In the genomic region with DNA sequence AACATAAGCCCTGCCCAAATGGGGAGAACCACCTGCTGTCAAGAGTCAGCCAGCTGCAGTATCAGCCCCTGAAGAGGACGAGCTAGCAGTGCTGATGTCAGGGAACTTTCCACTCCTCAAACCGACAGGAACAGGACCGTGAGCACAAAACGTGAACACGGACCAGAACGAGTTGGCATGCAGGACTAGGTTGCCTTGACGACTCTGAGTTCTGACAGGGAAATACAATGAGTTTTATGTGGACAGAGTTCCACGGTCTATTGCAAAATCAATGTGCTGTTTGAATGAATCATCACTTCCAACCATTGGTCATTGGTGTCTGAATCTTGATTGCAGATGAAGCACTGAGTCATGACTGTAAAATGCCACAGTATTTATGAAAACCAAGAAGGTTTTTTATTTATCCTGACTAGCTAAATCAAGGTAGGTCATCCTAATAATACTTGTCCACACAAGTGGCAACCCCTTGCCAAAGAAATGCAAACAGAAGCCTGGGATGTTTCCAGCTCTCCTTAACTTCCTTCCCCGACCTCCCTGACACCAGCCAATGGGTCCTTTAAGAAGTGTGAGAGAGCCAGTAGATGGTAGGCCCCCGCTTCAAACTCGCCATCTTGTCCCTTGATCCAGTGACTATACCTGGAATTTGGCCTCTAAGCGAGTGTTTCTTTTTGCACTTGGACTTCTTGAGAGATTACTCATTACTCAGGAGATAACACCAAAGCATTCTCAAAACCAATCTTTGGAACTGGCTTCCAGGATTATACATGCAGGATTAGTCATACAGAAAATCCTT, we compare ENCODE assay signal across 8 cellular contexts.
DNase-seq lines count a peak whose midpoint lies in the region; ATAC-seq and TF ChIP-seq lines count a peak whose summit lies in the region.

No MANE protein-coding gene starts in this region.

- intact Hi-C loops in activated CD4-positive, alpha-beta memory T cell treated with anti-CD3 and anti-CD28 coated beads for 36 hours (cut with micrococcal nuclease), result loop anchor here (1.0 kb wide), 1 partner anchor 19 kb away; no protein-coding TSS in a partner anchor

- H3K9ac ChIP-seq in rectal smooth muscle tissue (ENCODE audit: low read length), result no peak overlapping the region

- H3K4me3 Mint-ChIP-seq in activated CD4-positive, alpha-beta memory T cell treated with anti-CD3 and anti-CD28 coated beads, Interleukin-2, amount 10 ng/mL, durations not matched to agents 7 days and 5 days, result no peak overlapping the region
- H3K4me3 Mint-ChIP-seq in activated CD4-positive, alpha-beta memory T cell treated with anti-CD3 and anti-CD28 coated beads for 36 hours, result no peak overlapping the region

- no peaks in the 10 kb centered on the region for H3K36me3 Mint-ChIP-seq in activated CD4-positive, alpha-beta memory T cell treated with anti-CD3 and anti-CD28 coated beads, Interleukin-2, amount 10 ng/mL, durations not matched to agents 7 days and 5 days (ENCODE audit: low read depth)
- no peaks in the 10 kb centered on the region for H3K36me3 Mint-ChIP-seq in activated CD4-positive, alpha-beta memory T cell treated with anti-CD3 and anti-CD28 coated beads for 36 hours

- H3K27me3 ChIP-seq in rectal smooth muscle tissue (ENCODE audit: control insufficient read depth, insufficient read depth, low read length), result no peaks in the 10 kb centered on the region

- H3K9me3 Mint-ChIP-seq in activated CD4-positive, alpha-beta memory T cell treated with anti-CD3 and anti-CD28 coated beads, Interleukin-2, amount 10 ng/mL, durations not matched to agents 7 days and 5 days, result no peaks in the 10 kb centered on the region
- no peaks in the 10 kb centered on the region for H3K9me3 Mint-ChIP-seq in activated CD4-positive, alpha-beta memory T cell treated with anti-CD3 and anti-CD28 coated beads for 36 hours

- H3K27ac ChIP-seq in rectal smooth muscle tissue (ENCODE audit: low read depth, low read length), result peak overlapping the region; percentile 55

- H3K4me1 ChIP-seq in rectal smooth muscle tissue (ENCODE audit: control insufficient read depth, insufficient read depth, low read length), result peaks cover 7% of the 10 kb centered on the region

- no peak for TF ChIP-seq CTCF in fibroblast of pulmonary artery (IDR thresholded peaks at IDR 0.05; ENCODE audit: low read length, missing control alignments)

- POLR2A ChIA-PET in activated CD4-positive, alpha-beta memory T cell treated with anti-CD3 and anti-CD28 coated beads, Interleukin-2, amount 10 ng/mL, durations not matched to agents 7 days and 5 days (lab: Charles Lee), result no interaction called here
- POLR2A ChIA-PET in activated CD4-positive, alpha-beta memory T cell treated with anti-CD3 and anti-CD28 coated beads for 36 hours (lab: Charles Lee), result no interaction called here

- H3K4me1 Mint-ChIP-seq in activated CD4-positive, alpha-beta memory T cell treated with anti-CD3 and anti-CD28 coated beads, Interleukin-2, amount 10 ng/mL, durations not matched to agents 7 days and 5 days, result no peaks in the 10 kb centered on the region
- H3K4me1 Mint-ChIP-seq in activated CD4-positive, alpha-beta memory T cell treated with anti-CD3 and anti-CD28 coated beads for 36 hours (ENCODE audit: low read depth), result peaks cover 3% of the 10 kb centered on the region

- DNase-seq in activated CD4-positive, alpha-beta memory T cell treated with anti-CD3 and anti-CD28 coated beads, Interleukin-2, amount 10 ng/mL, durations not matched to agents 7 days and 5 days, result peak; percentile 7
- no peak for DNase-seq in activated CD4-positive, alpha-beta memory T cell treated with anti-CD3 and anti-CD28 coated beads for 36 hours
- DNase-seq in SHP77 treated with DMSO at 0.1 percent for 48 hours (lab: John Stamatoyannopoulos, UW) (peak; percentile 79), fibroblast of pulmonary artery (ENCODE audit: low read depth) (peak; percentile 100), T-helper 1 cell (no peak), NCI-H526 treated with DMSO at 0.1 percent for 48 hours (lab: John Stamatoyannopoulos, UW) (no peak)

- no peak overlapping the region for H3K4me3 ChIP-seq in fibroblast of pulmonary artery (replicated peaks; ENCODE audit: low read depth, low read length)
- no peak overlapping the region for H3K4me3 ChIP-seq in rectal smooth muscle tissue (ENCODE audit: low read length)

- CTCF ChIA-PET in activated CD4-positive, alpha-beta memory T cell treated with anti-CD3 and anti-CD28 coated beads, Interleukin-2, amount 10 ng/mL, durations not matched to agents 7 days and 5 days (lab: Charles Lee), result no interaction called here
- CTCF ChIA-PET in activated CD4-positive, alpha-beta memory T cell treated with anti-CD3 and anti-CD28 coated beads for 36 hours (lab: Charles Lee), result no interaction called here

- peaks cover 4% of the 10 kb centered on the region for H3K27me3 Mint-ChIP-seq in activated CD4-positive, alpha-beta memory T cell treated with anti-CD3 and anti-CD28 coated beads, Interleukin-2, amount 10 ng/mL, durations not matched to agents 7 days and 5 days
- peaks cover 10% of the 10 kb centered on the region for H3K27me3 Mint-ChIP-seq in activated CD4-positive, alpha-beta memory T cell treated with anti-CD3 and anti-CD28 coated beads for 36 hours

- H3K36me3 ChIP-seq in rectal smooth muscle tissue (ENCODE audit: control insufficient read depth, insufficient read depth, low read length), result no peaks in the 10 kb centered on the region

- ATAC-seq in HG03280 (IDR thresholded peaks at IDR 0.05; ENCODE audit: unreplicated experiment), result no peak

- H3K27ac Mint-ChIP-seq in activated CD4-positive, alpha-beta memory T cell treated with anti-CD3 and anti-CD28 coated beads, Interleukin-2, amount 10 ng/mL, durations not matched to agents 7 days and 5 days, result no peak overlapping the region
- H3K27ac Mint-ChIP-seq in activated CD4-positive, alpha-beta memory T cell treated with anti-CD3 and anti-CD28 coated beads for 36 hours, result no peak overlapping the region

Comparison
In these comparisons a context has a peak if more than half of its experiments do, and no peak if none do; other contexts are left out.
1. DNase-seq: peak in activated CD4-positive, alpha-beta memory T cell treated with anti-CD3 and anti-CD28 coated beads, Interleukin-2, amount 10 ng/mL, durations not matched to agents 7 days and 5 days (single experiment), SHP77 treated with DMSO at 0.1 percent for 48 hours (single experiment) and fibroblast of pulmonary artery (single experiment); none in activated CD4-positive, alpha-beta memory T cell treated with anti-CD3 and anti-CD28 coated beads for 36 hours (single experiment), T-helper 1 cell (0 of 5) and NCI-H526 treated with DMSO at 0.1 percent for 48 hours (single experiment).